In the genomic region with DNA sequence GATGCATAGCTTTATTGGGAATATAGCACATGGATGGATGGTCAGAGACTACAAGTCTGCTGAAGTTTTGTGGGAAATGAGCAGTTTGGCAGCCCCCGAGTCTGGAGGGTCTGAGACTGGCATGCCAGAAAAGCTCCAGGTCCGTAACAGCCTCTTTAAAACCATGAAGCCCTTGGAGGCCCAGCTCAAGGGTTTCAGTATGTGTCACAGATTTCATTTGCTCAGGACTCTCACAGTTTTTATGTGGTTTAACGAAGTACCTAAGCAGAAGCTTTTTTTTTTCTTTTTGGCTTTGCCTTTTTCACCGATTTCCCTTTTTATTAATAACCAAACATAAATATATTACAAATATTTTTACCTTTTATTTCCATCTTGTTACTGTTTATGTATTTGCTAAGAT, we compare ENCODE assay signal across 12 cellular contexts. TPM values are rescaled to one million over a fixed set of nuclear protein-coding genes. Genes with fewer than 3 reads are reported as not detected.
DNase-seq lines count a peak whose midpoint lies in the region; ATAC-seq, FAIRE-seq and TF ChIP-seq lines count a peak whose summit lies in the region.
"Had no signal": no experiment of that assay in that cellular context is flagged by ENCODE, and none has a peak within 500 bp of the region (broad histone marks: within the 10 kb centered on the region; RNA-seq: fewer than 3 reads in every experiment).

No MANE protein-coding gene starts in this region.

- H3K36me3 Mint-ChIP-seq in astrocyte (ENCODE audit: low read depth, unreplicated experiment) (no peaks in the 10 kb centered on the region), WTC11 (peaks cover 17% of the 10 kb centered on the region)

- POLR2A ChIA-PET in WTC11 (lab: Charles Lee) = no interaction called here

- peaks cover 3% of the 10 kb centered on the region for H3K4me1 ChIP-seq in astrocyte (ENCODE audit: insufficient read depth, low read length)
- H3K4me1 ChIP-seq: vagina had no signal

- H3K4me2 ChIP-seq in astrocyte (ENCODE audit: low read length) = no peak overlapping the region

- H3K27me3 Mint-ChIP-seq in astrocyte (ENCODE audit: low read depth, unreplicated experiment) (no peaks in the 10 kb centered on the region), WTC11 (ENCODE audit: low read depth) (no peaks in the 10 kb centered on the region)

- no peak for FAIRE-seq in astrocyte (lab: Jason Lieb, UNC)

- no peak overlapping the region for H3K9ac ChIP-seq in astrocyte (ENCODE audit: low read length)

- no peaks in the 10 kb centered on the region for H3K36me3 ChIP-seq in astrocyte (ENCODE audit: insufficient read depth, low read length)
- H3K36me3 ChIP-seq: vagina had no signal

- H3K4me3 ChIP-seq in astrocyte (ENCODE audit: insufficient read depth, low read depth, low read length) = no peak overlapping the region
- H3K4me3 ChIP-seq: vagina had no signal

- H3K4me3 Mint-ChIP-seq in astrocyte (ENCODE audit: unreplicated experiment) = no peak overlapping the region
- H3K4me3 Mint-ChIP-seq in WTC11 = no peak overlapping the region
- H3K4me3 Mint-ChIP-seq: T-helper 2 cell treated with Interferon-gamma antibody and Interleukin-4, amounts not matched to agents 5 μg/mL and 100 μg/mL, for 36 hours had no signal

- peak overlapping the region; percentile 41 for H2AFZ ChIP-seq in astrocyte (ENCODE audit: low read depth, low read length)

- DNase-seq in GM13976 (ENCODE audit: low spot score) (peak; percentile 37), GM20000 (ENCODE audit: low spot score) (peak; percentile 40), astrocyte (ENCODE audit: low read depth) (no peak), WTC11 (ENCODE audit: low spot score) (no peak)
- DNase-seq in activated CD4-positive, alpha-beta T cell treated with anti-CD3 and anti-CD28 coated beads, Interleukin-2, amount 50 U/mL, for 48 hours = no peak
- DNase-seq in activated naive CD4-positive, alpha-beta T cell (lab: John Stamatoyannopoulos, UW) = no peak
- DNase-seq: DMS79, NCI-H187 treated with DMSO at 0.1 percent for 48 hours had no signal

- H3K9me3 Mint-ChIP-seq in astrocyte (ENCODE audit: unreplicated experiment) (peaks cover 10% of the 10 kb centered on the region), WTC11 (peaks cover 20% of the 10 kb centered on the region)
- H3K9me3 Mint-ChIP-seq: T-helper 2 cell treated with Interferon-gamma antibody and Interleukin-4, amounts not matched to agents 5 μg/mL and 100 μg/mL, for 36 hours had no signal

- H3K27ac Mint-ChIP-seq in astrocyte (ENCODE audit: unreplicated experiment) (no peak overlapping the region), WTC11 (no peak overlapping the region)
- H3K27ac Mint-ChIP-seq: T-helper 2 cell treated with Interferon-gamma antibody and Interleukin-4, amounts not matched to agents 5 μg/mL and 100 μg/mL, for 36 hours had no signal

- no peaks in the 10 kb centered on the region for H3K79me2 ChIP-seq in astrocyte (ENCODE audit: insufficient read depth, low read length)

- in situ Hi-C loops in GM13976 (cut with MboI; ENCODE audit: low sequenced_read_pairs, unreplicated experiment) = loop anchor here (25.0 kb wide), 1 partner anchor 424 kb away; no protein-coding TSS in a partner anchor

- no peak overlapping the region for H3K27ac ChIP-seq in astrocyte (ENCODE audit: low read depth, low read length)
- H3K27ac ChIP-seq: vagina had no signal

- H3K9me3 ChIP-seq in astrocyte (ENCODE audit: insufficient read depth, low read depth, low read length) = no peaks in the 10 kb centered on the region
- H3K9me3 ChIP-seq: vagina had no signal

- ATAC-seq in HG02981 (IDR thresholded peaks at IDR 0.05; ENCODE audit: unreplicated experiment) = peak; percentile 56
- ATAC-seq in WTC11 = no peak
- no peak for ATAC-seq in HG03135 (IDR thresholded peaks at IDR 0.05; ENCODE audit: unreplicated experiment)

- TF ChIP-seq CTCF in GM13976 (IDR thresholded peaks at IDR 0.05; ENCODE audit: borderline replicate concordance, control extremely low read depth, extremely low read depth, insufficient read depth, missing control alignments) (no peak), GM20000 (IDR thresholded peaks at IDR 0.05; ENCODE audit: extremely low read depth, missing control alignments) (no peak), astrocyte (IDR thresholded peaks at IDR 0.05; ENCODE audit: insufficient read depth, low read depth, low read length) (no peak), WTC11 (IDR thresholded peaks at IDR 0.05) (no peak)

- no peaks in the 10 kb centered on the region for H3K27me3 ChIP-seq in astrocyte (ENCODE audit: insufficient read depth, low read length)
- H3K27me3 ChIP-seq: vagina had no signal

- H3K4me1 Mint-ChIP-seq in astrocyte (ENCODE audit: low read depth, unreplicated experiment) = peaks cover 13% of the 10 kb centered on the region
- H3K4me1 Mint-ChIP-seq in WTC11 = peaks cover 23% of the 10 kb centered on the region

- CTCF ChIA-PET in WTC11 (lab: Charles Lee) = interaction anchor here (0.5 to 1.3 kb wide), 3 partner anchors 179 to 1296 kb away, joined by 3 to 5 read pairs (median 4); no protein-coding TSS in a partner anchor

- no peaks in the 10 kb centered on the region for H4K20me1 ChIP-seq in astrocyte (ENCODE audit: insufficient read depth, low read length)

TF ChIP-seq in WTC11, 78 proteins besides CTCF, POLR2A, EP300 and RAD21 (continues in another document):
- TF ChIP-seq SP1 (CRISPR knock-in tag; conservative IDR thresholded peaks at IDR 0.05) (no peak), ZBTB21 (CRISPR knock-in tag; IDR thresholded peaks at IDR 0.05; ENCODE audit: borderline replicate concordance) (no peak)
- TF ChIP-seq, protein P1, sequence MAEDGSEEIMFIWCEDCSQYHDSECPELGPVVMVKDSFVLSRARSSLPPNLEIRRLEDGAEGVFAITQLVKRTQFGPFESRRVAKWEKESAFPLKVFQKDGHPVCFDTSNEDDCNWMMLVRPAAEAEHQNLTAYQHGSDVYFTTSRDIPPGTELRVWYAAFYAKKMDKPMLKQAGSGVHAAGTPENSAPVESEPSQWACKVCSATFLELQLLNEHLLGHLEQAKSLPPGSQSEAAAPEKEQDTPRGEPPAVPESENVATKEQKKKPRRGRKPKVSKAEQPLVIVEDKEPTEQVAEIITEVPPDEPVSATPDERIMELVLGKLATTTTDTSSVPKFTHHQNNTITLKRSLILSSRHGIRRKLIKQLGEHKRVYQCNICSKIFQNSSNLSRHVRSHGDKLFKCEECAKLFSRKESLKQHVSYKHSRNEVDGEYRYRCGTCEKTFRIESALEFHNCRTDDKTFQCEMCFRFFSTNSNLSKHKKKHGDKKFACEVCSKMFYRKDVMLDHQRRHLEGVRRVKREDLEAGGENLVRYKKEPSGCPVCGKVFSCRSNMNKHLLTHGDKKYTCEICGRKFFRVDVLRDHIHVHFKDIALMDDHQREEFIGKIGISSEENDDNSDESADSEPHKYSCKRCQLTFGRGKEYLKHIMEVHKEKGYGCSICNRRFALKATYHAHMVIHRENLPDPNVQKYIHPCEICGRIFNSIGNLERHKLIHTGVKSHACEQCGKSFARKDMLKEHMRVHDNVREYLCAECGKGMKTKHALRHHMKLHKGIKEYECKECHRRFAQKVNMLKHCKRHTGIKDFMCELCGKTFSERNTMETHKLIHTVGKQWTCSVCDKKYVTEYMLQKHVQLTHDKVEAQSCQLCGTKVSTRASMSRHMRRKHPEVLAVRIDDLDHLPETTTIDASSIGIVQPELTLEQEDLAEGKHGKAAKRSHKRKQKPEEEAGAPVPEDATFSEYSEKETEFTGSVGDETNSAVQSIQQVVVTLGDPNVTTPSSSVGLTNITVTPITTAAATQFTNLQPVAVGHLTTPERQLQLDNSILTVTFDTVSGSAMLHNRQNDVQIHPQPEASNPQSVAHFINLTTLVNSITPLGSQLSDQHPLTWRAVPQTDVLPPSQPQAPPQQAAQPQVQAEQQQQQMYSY (CRISPR knock-in tag; IDR thresholded peaks at IDR 0.05) = no peak
- TF ChIP-seq, protein P2, sequence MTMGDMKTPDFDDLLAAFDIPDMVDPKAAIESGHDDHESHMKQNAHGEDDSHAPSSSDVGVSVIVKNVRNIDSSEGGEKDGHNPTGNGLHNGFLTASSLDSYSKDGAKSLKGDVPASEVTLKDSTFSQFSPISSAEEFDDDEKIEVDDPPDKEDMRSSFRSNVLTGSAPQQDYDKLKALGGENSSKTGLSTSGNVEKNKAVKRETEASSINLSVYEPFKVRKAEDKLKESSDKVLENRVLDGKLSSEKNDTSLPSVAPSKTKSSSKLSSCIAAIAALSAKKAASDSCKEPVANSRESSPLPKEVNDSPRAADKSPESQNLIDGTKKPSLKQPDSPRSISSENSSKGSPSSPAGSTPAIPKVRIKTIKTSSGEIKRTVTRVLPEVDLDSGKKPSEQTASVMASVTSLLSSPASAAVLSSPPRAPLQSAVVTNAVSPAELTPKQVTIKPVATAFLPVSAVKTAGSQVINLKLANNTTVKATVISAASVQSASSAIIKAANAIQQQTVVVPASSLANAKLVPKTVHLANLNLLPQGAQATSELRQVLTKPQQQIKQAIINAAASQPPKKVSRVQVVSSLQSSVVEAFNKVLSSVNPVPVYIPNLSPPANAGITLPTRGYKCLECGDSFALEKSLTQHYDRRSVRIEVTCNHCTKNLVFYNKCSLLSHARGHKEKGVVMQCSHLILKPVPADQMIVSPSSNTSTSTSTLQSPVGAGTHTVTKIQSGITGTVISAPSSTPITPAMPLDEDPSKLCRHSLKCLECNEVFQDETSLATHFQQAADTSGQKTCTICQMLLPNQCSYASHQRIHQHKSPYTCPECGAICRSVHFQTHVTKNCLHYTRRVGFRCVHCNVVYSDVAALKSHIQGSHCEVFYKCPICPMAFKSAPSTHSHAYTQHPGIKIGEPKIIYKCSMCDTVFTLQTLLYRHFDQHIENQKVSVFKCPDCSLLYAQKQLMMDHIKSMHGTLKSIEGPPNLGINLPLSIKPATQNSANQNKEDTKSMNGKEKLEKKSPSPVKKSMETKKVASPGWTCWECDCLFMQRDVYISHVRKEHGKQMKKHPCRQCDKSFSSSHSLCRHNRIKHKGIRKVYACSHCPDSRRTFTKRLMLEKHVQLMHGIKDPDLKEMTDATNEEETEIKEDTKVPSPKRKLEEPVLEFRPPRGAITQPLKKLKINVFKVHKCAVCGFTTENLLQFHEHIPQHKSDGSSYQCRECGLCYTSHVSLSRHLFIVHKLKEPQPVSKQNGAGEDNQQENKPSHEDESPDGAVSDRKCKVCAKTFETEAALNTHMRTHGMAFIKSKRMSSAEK (CRISPR knock-in tag; IDR thresholded peaks at IDR 0.05; ENCODE audit: borderline replicate concordance) = no peak

RNA-seq across cellular contexts. Expression of a gene that starts 30.6 kb away (rescaled TPM):
- total RNA-seq in astrocyte = 40.8 and 42.3 TPM in 2 replicates
- total RNA-seq in WTC11 (2021) = 42.3 to 43.7 TPM (median 43.4 TPM) in 3 replicates

Comparison
In these comparisons a context has a peak if more than half of its experiments do, and no peak if none do; other contexts are left out.
1. DNase-seq: peak in GM13976 (single experiment) and GM20000 (single experiment); none in astrocyte (single experiment), WTC11 (single experiment), activated CD4-positive, alpha-beta T cell treated with anti-CD3 and anti-CD28 coated beads, Interleukin-2, amount 50 U/mL, for 48 hours (0 of 2) and activated naive CD4-positive, alpha-beta T cell (0 of 4).